9 cellular contexts compared by ENCODE assay signal in genomic region chr12:125773033-125773432, GRCh38.
DNase-seq lines count a peak whose midpoint lies in the region; ATAC-seq and TF ChIP-seq lines count a peak whose summit lies in the region.
"Had no signal": no experiment of that assay in that cellular context is flagged by ENCODE, and none has a peak within 500 bp of the region (broad histone marks: within the 10 kb centered on the region; RNA-seq: fewer than 3 reads in every experiment).

No MANE protein-coding gene starts in this region.

- H3K4me3 ChIP-seq in testis (no peak overlapping the region), left lung (no peak overlapping the region)
- H3K4me3 ChIP-seq: BLaER1 had no signal

- H3K27me3 Mint-ChIP-seq in natural killer cell (ENCODE audit: low read depth in 2 of 2) = no peaks in the 10 kb centered on the region

- H3K36me3 Mint-ChIP-seq in natural killer cell = no peaks in the 10 kb centered on the region

- no peak overlapping the region for H3K4me3 Mint-ChIP-seq in natural killer cell

- H3K27ac ChIP-seq in testis = no peak overlapping the region
- no peak overlapping the region for H3K27ac ChIP-seq in left lung
- H3K27ac ChIP-seq: BLaER1 had no signal

- H3K4me1 Mint-ChIP-seq in natural killer cell = no peaks in the 10 kb centered on the region

- 27 to 28% methylated on average over 12 of the region's 12 CpGs for WGBS in testis, 2 donors

- H3K9me3 Mint-ChIP-seq in natural killer cell = no peaks in the 10 kb centered on the region

- H3K27me3 ChIP-seq in testis (no peaks in the 10 kb centered on the region), left lung (no peaks in the 10 kb centered on the region)
- H3K27me3 ChIP-seq: BLaER1 had no signal

- no peak for TF ChIP-seq POLR2A in testis (IDR thresholded peaks at IDR 0.05)

- in situ Hi-C loops in KBM-7 (cut with MboI; ENCODE audit: low pct_unique_long_range_greater_than_20kb, low sequenced_read_pairs) = no loop called here

- DNase-seq in NCI-H2196 (lab: John Stamatoyannopoulos, UW; ENCODE audit: unreplicated experiment) (peak; percentile 14), NCI-H2196 treated with DMSO at 0.1 percent for 48 hours (lab: John Stamatoyannopoulos, UW; ENCODE audit: unreplicated experiment) (no peak), GM19238 (ENCODE audit: insufficient read length, low spot score) (peak; percentile 9), KBM-7 (peak; percentile 58), amniotic epithelial cell (ENCODE audit: low read depth) (peak; percentile 4), testis (peak; percentile 63), left lung (no peak), natural killer cell (no peak)

- TF ChIP-seq CTCF in testis (IDR thresholded peaks at IDR 0.05) = peak in 1 of 3 experiments; percentile 33
- TF ChIP-seq CTCF in left lung (IDR thresholded peaks at IDR 0.05) = no peak
- no peak for TF ChIP-seq CTCF in natural killer cell (IDR thresholded peaks at IDR 0.05)

- no peak overlapping the region for H3K27ac Mint-ChIP-seq in natural killer cell

- intact Hi-C loops in testis (cut with DNase I; ENCODE audit: low total_unique reads) = no loop called here
- intact Hi-C loops in left lung (cut with DNase I) = no loop called here
- intact Hi-C loops in natural killer cell (cut with micrococcal nuclease) = no loop called here

- ATAC-seq in left lung (no peak), natural killer cell (no peak)

- H3K36me3 ChIP-seq in testis (ENCODE audit: low read depth, missing control alignments) (no peaks in the 10 kb centered on the region), left lung (no peaks in the 10 kb centered on the region)
- H3K36me3 ChIP-seq: BLaER1 had no signal

- H3K9me3 ChIP-seq in testis (no peaks in the 10 kb centered on the region), left lung (no peaks in the 10 kb centered on the region)
- H3K9me3 ChIP-seq: BLaER1 had no signal

- no peaks in the 10 kb centered on the region for H3K4me1 ChIP-seq in testis
- no peaks in the 10 kb centered on the region for H3K4me1 ChIP-seq in left lung
- H3K4me1 ChIP-seq: BLaER1 had no signal

Comparison
In these comparisons a context has a peak if more than half of its experiments do, and no peak if none do; other contexts are left out.
1. DNase-seq: peak in NCI-H2196 (single experiment), GM19238 (single experiment), KBM-7 (single experiment), amniotic epithelial cell (single experiment) and testis (single experiment); none in NCI-H2196 treated with DMSO at 0.1 percent for 48 hours (single experiment), left lung (0 of 2) and natural killer cell (single experiment).